Comparison of ENCODE assay signal across 1 cellular context in genomic region chr7:146791344-146792300, GRCh38.
TF ChIP-seq lines count a peak whose summit lies in the region.

No MANE protein-coding gene starts in this region.

TF ChIP-seq in H1, 55 proteins besides CTCF, POLR2A, EP300 and RAD21:
- peak in 1 of 2 experiments; percentile 47; a peak in 1 of 4 replicates for TF ChIP-seq HDAC2 (IDR thresholded peaks at IDR 0.05; ENCODE audit: borderline replicate concordance in 1 of 2, low read depth in 2 of 2, low read length in 2 of 2)
- no peak for TF ChIP-seq TBP (IDR thresholded peaks at IDR 0.05; ENCODE audit: low read depth, low read length)
- no peak for TF ChIP-seq SIX5 (IDR thresholded peaks at IDR 0.05; ENCODE audit: low read depth, low read length)
- TF ChIP-seq GABPA (IDR thresholded peaks at IDR 0.05; ENCODE audit: borderline replicate concordance, insufficient read depth, low read length), result no peak
- TF ChIP-seq TEAD4 (IDR thresholded peaks at IDR 0.05; ENCODE audit: low read depth, low read length), result peak; percentile 97
- peak; percentile 36; the same call in 1 of the 2 replicates for TF ChIP-seq CREB1 (IDR thresholded peaks at IDR 0.05)
- TF ChIP-seq EZH2 (IDR thresholded peaks at IDR 0.05; ENCODE audit: low read depth, low read length, severe bottlenecking), result no peak
- peak; percentile 3; the same call in 1 of the 2 replicates for TF ChIP-seq JUND (IDR thresholded peaks at IDR 0.05; ENCODE audit: low read length)
- 0 out of 2 replicates have a peak, but pooled peaks have one; percentile 46 for TF ChIP-seq TCF12 (IDR thresholded peaks at IDR 0.05; ENCODE audit: low read depth, low read length)
- TF ChIP-seq BCL11A (IDR thresholded peaks at IDR 0.05; ENCODE audit: low read depth in 2 of 2, low read length in 2 of 2), result peak; percentile 43 to 82
- TF ChIP-seq SIN3A (conservative IDR thresholded peaks at IDR 0.05 in 1 of 2, IDR thresholded peaks at IDR 0.05 in 1 of 2; ENCODE audit: low read depth in 1 of 2, low read length in 2 of 2), result no peak
- TF ChIP-seq RFX5 (IDR thresholded peaks at IDR 0.05; ENCODE audit: borderline replicate concordance, low read depth, low read length), result no peak
- peak; percentile 63 for TF ChIP-seq ASH2L (IDR thresholded peaks at IDR 0.05; ENCODE audit: low read length)
- peak; percentile 79 for TF ChIP-seq CHD7 (IDR thresholded peaks at IDR 0.05; ENCODE audit: insufficient replicate concordance, low read length)
- peak; percentile 77 for TF ChIP-seq SP1 (IDR thresholded peaks at IDR 0.05; ENCODE audit: low read depth, low read length)
